9 cellular contexts compared by ENCODE assay signal in the genomic region with DNA sequence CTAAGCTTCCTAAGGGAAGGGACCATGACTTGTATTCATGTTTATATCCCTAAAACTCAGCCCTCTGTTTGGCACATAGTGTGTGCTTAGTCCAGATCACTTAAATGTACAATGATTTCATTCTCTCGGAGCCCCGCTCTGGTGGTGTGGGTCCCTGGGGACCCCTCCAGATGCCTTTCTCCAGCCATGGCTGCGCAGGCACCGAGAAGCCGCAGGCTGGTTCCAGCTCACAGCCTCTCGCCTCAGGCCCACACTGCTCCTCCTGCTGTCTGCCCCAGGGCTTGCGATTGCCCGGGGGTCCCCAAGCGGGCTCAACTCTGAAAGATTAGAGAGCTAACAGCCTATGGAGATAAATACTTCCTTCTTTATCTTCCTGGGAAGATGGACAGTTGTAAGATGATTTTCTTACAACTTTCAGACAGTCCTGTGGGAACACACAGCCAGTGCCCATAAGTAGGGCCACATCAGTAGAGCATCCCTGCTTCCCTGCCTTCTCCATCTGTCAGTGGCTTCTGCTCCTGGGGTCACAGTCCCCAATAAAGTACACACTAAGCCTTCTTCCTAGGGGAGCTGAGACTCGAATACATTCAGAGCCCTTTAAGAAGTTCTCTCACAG.
DNase-seq lines count a peak whose midpoint lies in the region; ATAC-seq and TF ChIP-seq lines count a peak whose summit lies in the region.
"Had no signal": no experiment of that assay in that cellular context is flagged by ENCODE, and none has a peak within 500 bp of the region (broad histone marks: within the 10 kb centered on the region; RNA-seq: fewer than 3 reads in every experiment).

No MANE protein-coding gene starts in this region.

- H3K9me3 Mint-ChIP-seq in CD8-positive, alpha-beta memory T cell: no peaks in the 10 kb centered on the region
- H3K9me3 Mint-ChIP-seq in effector memory CD8-positive, alpha-beta T cell: no peaks in the 10 kb centered on the region

- CTCF ChIA-PET in CD8-positive, alpha-beta memory T cell (lab: Charles Lee): interaction anchor here (0.9 to 1.9 kb wide), 3 partner anchors 10 to 71 kb away, joined by 3 to 4 read pairs (median 3); partner anchors contain the start of gene NCOR1
- CTCF ChIA-PET in PC-3 (lab: Charles Lee): interaction anchor here (1.3 kb wide), 1 partner anchor 77 kb away, joined by 4 read pairs; no protein-coding TSS in a partner anchor

- peaks cover 50% of the 10 kb centered on the region for H3K4me1 ChIP-seq in CD8-positive, alpha-beta memory T cell (ENCODE audit: insufficient read depth, low read length)
- peaks cover 62% of the 10 kb centered on the region for H3K4me1 ChIP-seq in PC-3 (ENCODE audit: insufficient read depth, low read length)
- peaks cover 61% of the 10 kb centered on the region for H3K4me1 ChIP-seq in osteoblast (ENCODE audit: insufficient read depth, low read length)

- POLR2A ChIA-PET in CD8-positive, alpha-beta memory T cell (lab: Charles Lee): interaction anchor here (0.5 to 1.5 kb wide), 2 partner anchors 45 to 70 kb away, joined by 3 to 7 read pairs; partner anchors contain the start of gene PIGL
- POLR2A ChIA-PET in PC-3 (lab: Charles Lee; ENCODE audit: unreplicated experiment): interaction anchor here (1.0 kb wide), 1 partner anchor 9 kb away, joined by 3 read pairs; no protein-coding TSS in a partner anchor

- H4K20me1 ChIP-seq in PC-3 (ENCODE audit: low read length) (no peaks in the 10 kb centered on the region), osteoblast (ENCODE audit: insufficient read depth, low read length) (no peaks in the 10 kb centered on the region)

- H3K27ac ChIP-seq in CD8-positive, alpha-beta memory T cell (ENCODE audit: low read depth, low read length): peak overlapping the region; percentile 81
- H3K27ac ChIP-seq in PC-3 (ENCODE audit: low read length) (peak overlapping the region; percentile 96), osteoblast (ENCODE audit: low read depth, low read length) (peak overlapping the region; percentile 97)
- H3K27ac ChIP-seq: KMS-11 had no signal

- no peaks in the 10 kb centered on the region for H3K36me3 ChIP-seq in CD8-positive, alpha-beta memory T cell (ENCODE audit: insufficient read depth, low read length)
- no peaks in the 10 kb centered on the region; the same call in 1 of the 2 replicates for H3K36me3 ChIP-seq in PC-3 (ENCODE audit: low read depth, low read length)
- H3K36me3 ChIP-seq in osteoblast (ENCODE audit: insufficient read depth, low read length): no peaks in the 10 kb centered on the region

- peak overlapping the region; percentile 76 for H3K9ac ChIP-seq in PC-3 (ENCODE audit: low read length)
- H3K9ac ChIP-seq: KMS-11 had no signal

- H3K27ac Mint-ChIP-seq in CD8-positive, alpha-beta memory T cell: peak overlapping the region; percentile 93 to 99 (median 98)
- peak overlapping the region; percentile 96 to 98 for H3K27ac Mint-ChIP-seq in effector memory CD8-positive, alpha-beta T cell

- H3F3A ChIP-seq in PC-3 (ENCODE audit: low read length, unreplicated experiment): peaks cover 7% of the 10 kb centered on the region

- ATAC-seq in GM21447 (IDR thresholded peaks at IDR 0.05; ENCODE audit: unreplicated experiment) (peak; percentile 47), PC-3 (no peak), HG02970 (IDR thresholded peaks at IDR 0.05; ENCODE audit: low FRiP score, unreplicated experiment) (no peak)
- ATAC-seq in effector memory CD8-positive, alpha-beta T cell (replicated peaks): no peak

- H3K9me3 ChIP-seq in CD8-positive, alpha-beta memory T cell (ENCODE audit: low read length): no peaks in the 10 kb centered on the region
- no peaks in the 10 kb centered on the region for H3K9me3 ChIP-seq in PC-3 (ENCODE audit: low read length)
- no peaks in the 10 kb centered on the region for H3K9me3 ChIP-seq in osteoblast (ENCODE audit: low read depth, low read length)

- 0 out of 2 replicates have a peak, but pooled peaks cover 4% of the 10 kb centered on the region for H3K79me2 ChIP-seq in PC-3 (ENCODE audit: low read length)
- H3K79me2 ChIP-seq in osteoblast (ENCODE audit: insufficient read depth, low read length): no peaks in the 10 kb centered on the region

- H3K4me2 ChIP-seq in PC-3 (ENCODE audit: low read length) (peak overlapping the region; percentile 87), osteoblast (ENCODE audit: insufficient read depth, low read length) (peak overlapping the region; percentile 85)
- H3K4me2 ChIP-seq: KMS-11 had no signal

- H3K27me3 Mint-ChIP-seq in CD8-positive, alpha-beta memory T cell: no peaks in the 10 kb centered on the region
- no peaks in the 10 kb centered on the region for H3K27me3 Mint-ChIP-seq in effector memory CD8-positive, alpha-beta T cell

- intact Hi-C loops in PC-3 (cut with micrococcal nuclease): loop anchor here (1.0 to 10.0 kb wide), 3 partner anchors 42 to 88 kb away; partner anchors contain the start of genes NCOR1 and PIGL

- no peak for DNase-seq in CD8-positive, alpha-beta memory T cell
- DNase-seq in PC-3: no peak
- no peak for DNase-seq in effector memory CD8-positive, alpha-beta T cell
- peak; percentile 70 for DNase-seq in osteoblast (ENCODE audit: insufficient read length, low spot score, missing footprints)
- no peak for DNase-seq in NCI-H146 (lab: John Stamatoyannopoulos, UW)
- DNase-seq in NCI-H2171 (lab: John Stamatoyannopoulos, UW): no peak

- H2AFZ ChIP-seq in PC-3 (ENCODE audit: low read length): peak overlapping the region; percentile 79
- H2AFZ ChIP-seq in osteoblast (ENCODE audit: low read length): peak overlapping the region; percentile 53

- peak overlapping the region; percentile 29 for H3K4me3 ChIP-seq in CD8-positive, alpha-beta memory T cell (ENCODE audit: low read length)
- H3K4me3 ChIP-seq in PC-3 (ENCODE audit: low read length): peak overlapping the region; percentile 64
- H3K4me3 ChIP-seq in osteoblast (ENCODE audit: insufficient read depth, low read length): peak overlapping the region; percentile 62

- H3K4me3 Mint-ChIP-seq in CD8-positive, alpha-beta memory T cell: peak overlapping the region; percentile 24 to 92 (median 76)
- peak overlapping the region; percentile 78 to 80 for H3K4me3 Mint-ChIP-seq in effector memory CD8-positive, alpha-beta T cell

- no TSS peak for BruUV-seq in PC-3 (replicated peaks; lab: Mats Ljungman, UMichigan)

- H3K27me3 ChIP-seq in CD8-positive, alpha-beta memory T cell (ENCODE audit: insufficient read depth, low read length, poor library complexity, severe bottlenecking): no peaks in the 10 kb centered on the region
- H3K27me3 ChIP-seq in PC-3 (ENCODE audit: low read length) (no peaks in the 10 kb centered on the region), osteoblast (ENCODE audit: insufficient read depth, low read length) (no peaks in the 10 kb centered on the region)

- H3K9me2 ChIP-seq in PC-3 (replicated peaks; ENCODE audit: low read length): no peaks in the 10 kb centered on the region

- TF ChIP-seq CTCF in PC-3 (conservative IDR thresholded peaks at IDR 0.05; ENCODE audit: low read depth, low read length) (peak; percentile 50; the same call in 1 of the 2 replicates), osteoblast (IDR thresholded peaks at IDR 0.05; ENCODE audit: extremely low read depth, low read depth, low read length) (peak; percentile 38)

- H3K36me3 Mint-ChIP-seq in CD8-positive, alpha-beta memory T cell: peaks cover 0 to 5% (median 0%) of the 10 kb centered on the region in 3 donors
- no peaks in the 10 kb centered on the region for H3K36me3 Mint-ChIP-seq in effector memory CD8-positive, alpha-beta T cell (ENCODE audit: insufficient read depth)

- peaks cover 45 to 56% (median 53%) of the 10 kb centered on the region in 3 donors for H3K4me1 Mint-ChIP-seq in CD8-positive, alpha-beta memory T cell
- peaks cover 45 to 50% of the 10 kb centered on the region in 2 donors for H3K4me1 Mint-ChIP-seq in effector memory CD8-positive, alpha-beta T cell (ENCODE audit: low read depth in 2 of 2)
